14 cellular contexts compared by ENCODE assay signal in genomic region chr1:114468710-114469468, GRCh38. TPM values are rescaled to one million over a fixed set of nuclear protein-coding genes. Genes with fewer than 3 reads are reported as not detected.
DNase-seq lines count a peak whose midpoint lies in the region; ATAC-seq and TF ChIP-seq lines count a peak whose summit lies in the region.
"Had no signal": no experiment of that assay in that cellular context is flagged by ENCODE, and none has a peak within 500 bp of the region (broad histone marks: within the 10 kb centered on the region; RNA-seq: fewer than 3 reads in every experiment).

No MANE protein-coding gene starts in this region.

- peak overlapping the region; percentile 8 to 88 (median 79) for H3K27ac Mint-ChIP-seq in CD4-positive, alpha-beta memory T cell
- H3K27ac Mint-ChIP-seq in activated naive CD8-positive, alpha-beta T cell = peak overlapping the region; percentile 30

- intact Hi-C loops in CD4-positive, alpha-beta memory T cell (cut with micrococcal nuclease) = no loop called here
- intact Hi-C loops in heart right ventricle (cut with DNase I) = no loop called here

- peaks cover 55 to 82% (median 67%) of the 10 kb centered on the region in 4 donors for H3K4me1 Mint-ChIP-seq in CD4-positive, alpha-beta memory T cell
- H3K4me1 Mint-ChIP-seq in activated naive CD8-positive, alpha-beta T cell (ENCODE audit: low read depth) = peaks cover 71% of the 10 kb centered on the region

- WGBS in heart right ventricle, 2 donors = 49 to 60% methylated on average over 6 of the region's 6 CpGs

- TF ChIP-seq CTCF in kidney epithelial cell (IDR thresholded peaks at IDR 0.05; ENCODE audit: insufficient read depth, low read length, poor library complexity, severe bottlenecking) (no peak), heart right ventricle (IDR thresholded peaks at IDR 0.05) (no peak)

- H3K36me3 Mint-ChIP-seq in CD4-positive, alpha-beta memory T cell = peaks cover 10 to 22% of the 10 kb centered on the region in 2 donors
- H3K36me3 Mint-ChIP-seq in activated naive CD8-positive, alpha-beta T cell = peaks cover 11% of the 10 kb centered on the region

- H3K4me3 ChIP-seq in CD4-positive, alpha-beta memory T cell (ENCODE audit: low read length in 2 of 2) = no peak overlapping the region
- H3K4me3 ChIP-seq in kidney epithelial cell (ENCODE audit: low read depth, low read length) (no peak overlapping the region), heart right ventricle (no peak overlapping the region)
- H3K4me3 ChIP-seq: cardiac muscle cell, lung, tibial artery had no signal

- POLR2A ChIA-PET in CD4-positive, alpha-beta memory T cell (lab: Charles Lee; ENCODE audit: partially characterized antibody) = interaction anchor here (3.6 kb wide), 1 partner anchor 42 kb away, joined by 18 read pairs; the partner anchor contains the start of gene TRIM33

- H3K4me3 Mint-ChIP-seq in CD4-positive, alpha-beta memory T cell = peak overlapping the region in 5 of 8 donors; percentile 45 to 74 (median 55)
- H3K4me3 Mint-ChIP-seq in activated naive CD8-positive, alpha-beta T cell = peak overlapping the region; percentile 0

- H3K27ac ChIP-seq in CD4-positive, alpha-beta memory T cell (ENCODE audit: low read depth, low read length) = no peak overlapping the region
- H3K27ac ChIP-seq in heart right ventricle = no peak overlapping the region
- H3K27ac ChIP-seq: tibial artery had no signal

- no peaks in the 10 kb centered on the region for H3K27me3 ChIP-seq in CD4-positive, alpha-beta memory T cell (ENCODE audit: insufficient read depth, low read length)
- H3K27me3 ChIP-seq in kidney epithelial cell (ENCODE audit: control insufficient read depth, insufficient read depth, low read length) = no peaks in the 10 kb centered on the region
- no peaks in the 10 kb centered on the region for H3K27me3 ChIP-seq in heart right ventricle
- H3K27me3 ChIP-seq: cardiac muscle cell, tibial artery had no signal

- ATAC-seq in HG02610 (IDR thresholded peaks at IDR 0.05; ENCODE audit: unreplicated experiment) = peak; percentile 49
- no peak for ATAC-seq in HG02588 (IDR thresholded peaks at IDR 0.05; ENCODE audit: unreplicated experiment)
- no peak for ATAC-seq in heart right ventricle

- H3K9me3 Mint-ChIP-seq in CD4-positive, alpha-beta memory T cell = peaks cover 0 to 4% (median 0%) of the 10 kb centered on the region in 8 donors
- peaks cover 5% of the 10 kb centered on the region for H3K9me3 Mint-ChIP-seq in activated naive CD8-positive, alpha-beta T cell (ENCODE audit: low read depth)

- CTCF ChIA-PET in CD4-positive, alpha-beta memory T cell (lab: Charles Lee; ENCODE audit: partially characterized antibody) = interaction anchor here (1.3 kb wide), 1 partner anchor 42 kb away, joined by 3 read pairs; the partner anchor contains the start of gene TRIM33

- no peaks in the 10 kb centered on the region for H3K9me3 ChIP-seq in CD4-positive, alpha-beta memory T cell (ENCODE audit: control insufficient read depth in 1 of 2, low read length in 2 of 2)
- H3K9me3 ChIP-seq in heart right ventricle = no peaks in the 10 kb centered on the region
- H3K9me3 ChIP-seq: tibial artery had no signal

- peaks cover 45% of the 10 kb centered on the region for H3K4me1 ChIP-seq in CD4-positive, alpha-beta memory T cell (ENCODE audit: insufficient read depth, low read length)
- peaks cover 5 to 41% (median 32%) of the 10 kb centered on the region in 9 donors for H3K4me1 ChIP-seq in heart right ventricle

- no peaks in the 10 kb centered on the region for H3K36me3 ChIP-seq in CD4-positive, alpha-beta memory T cell (ENCODE audit: insufficient read depth, low read length)
- H3K36me3 ChIP-seq in kidney epithelial cell (ENCODE audit: control insufficient read depth, insufficient read depth, low read length) (no peaks in the 10 kb centered on the region), heart right ventricle (no peaks in the 10 kb centered on the region)
- H3K36me3 ChIP-seq: cardiac muscle cell, tibial artery had no signal

- H3K27me3 Mint-ChIP-seq in CD4-positive, alpha-beta memory T cell = no peaks in the 10 kb centered on the region
- no peaks in the 10 kb centered on the region for H3K27me3 Mint-ChIP-seq in activated naive CD8-positive, alpha-beta T cell
- H3K27me3 Mint-ChIP-seq: progenitor cell of endocrine pancreas had no signal

- no peak for DNase-seq in CD4-positive, alpha-beta memory T cell
- peak; percentile 43 for DNase-seq in kidney epithelial cell (ENCODE audit: low read depth)
- no peak for DNase-seq in NCI-H82 treated with DMSO at 0.1 percent for 48 hours (lab: John Stamatoyannopoulos, UW; ENCODE audit: unreplicated experiment)
- no peak for DNase-seq in heart right ventricle
- no peak for DNase-seq in NCI-H2171 (lab: John Stamatoyannopoulos, UW)
- DNase-seq: glutamatergic neuron, NCI-H1417 treated with DMSO at 0.1 percent for 48 hours, tibial artery had no signal

RNA-seq across cellular contexts. Expression of gene TRIM33, which starts 42.1 kb away (rescaled TPM):
- total RNA-seq in CD4-positive, alpha-beta memory T cell = 10 to 100 TPM; 50.6 to 54.4 TPM
- polyA plus RNA-seq in CD4-positive, alpha-beta memory T cell = 10 to 100 TPM; 26.8 to 33.6 TPM
- total RNA-seq in kidney epithelial cell (29.1 and 33.3 TPM in 2 replicates), heart right ventricle (10 to 100 TPM; 13.6 to 28.7 (median 21.4) TPM)
- 10 to 100 TPM in 1 of 2 donors, 1 to 10 TPM in 1; 3.5 to 13.2 TPM for polyA plus RNA-seq in heart right ventricle
